30 cellular contexts compared by ENCODE assay signal in the genomic region with DNA sequence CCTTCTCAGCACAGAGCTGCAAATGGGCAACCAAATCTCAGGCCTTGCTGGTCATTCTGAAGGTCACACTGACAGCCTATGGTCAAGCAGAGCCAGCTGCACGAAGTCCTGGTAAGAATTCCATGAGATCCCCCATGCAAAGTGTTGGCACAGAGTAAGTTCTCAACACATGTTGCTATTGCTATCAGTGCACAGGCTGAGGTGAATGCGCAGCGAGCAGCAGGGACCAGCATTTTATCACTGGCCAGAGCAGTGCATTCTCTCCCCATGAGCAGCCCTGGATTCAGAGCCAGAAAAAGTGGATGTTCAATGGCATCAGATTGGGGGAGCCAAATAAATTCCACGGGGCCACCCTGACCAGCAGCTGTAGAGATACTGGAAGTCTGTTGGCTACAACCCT.
"Had no signal": no experiment of that assay in that cellular context is flagged by ENCODE, and none has a peak within 500 bp of the region (broad histone marks: within the 10 kb centered on the region; RNA-seq: fewer than 3 reads in every experiment).

No MANE protein-coding gene starts in this region.

- ATAC-seq: left colon; left lung; lower lobe of right lung; natural killer cell; right cardiac atrium; stimulated activated memory B cell treated with anti-CD40 and anti-IgM and Interleukin-4, amounts not matched to agents 10 μg/mL and 1 μg/mL and 100 μg/mL, for 72 hours; stimulated activated naive CD8-positive, alpha-beta T cell treated with anti-CD3 and anti-CD28 coated beads, Interleukin-15, amount 100 ng/mL, for 72 hours had no signal

- H3K27me3 ChIP-seq: left lung, neural progenitor cell, ovary, tibial nerve, upper lobe of left lung, vagina had no signal

- H3K27ac ChIP-seq: left lung, lower lobe of right lung, neural progenitor cell, neutrophil, ovary, prostate gland, tibial nerve, upper lobe of left lung, vagina had no signal

- FAIRE-seq: islet of Langerhans, kidney had no signal

- H3K4me2 ChIP-seq: neural progenitor cell, smooth muscle cell had no signal

- DNase-seq: hypothalamus; immature natural killer cell; kidney; left colon; left lung; lower lobe of right lung; naive B cell; natural killer cell; nephron progenitor cell; occipital lobe; ovary; posterior cingulate gyrus; retina; right cardiac atrium; stimulated activated CD4-positive, alpha-beta T cell treated with anti-CD3 and anti-CD28 coated beads, Interleukin-1b, Interleukin-23, amount 100 ng/mL, for 48 hours; stimulated activated CD4-positive, alpha-beta T cell treated with anti-CD3 and anti-CD28 coated beads, Interleukin-2, amount 100 ng/mL, for 48 hours; stimulated activated CD4-positive, alpha-beta T cell treated with anti-CD3 and anti-CD28 coated beads, Interleukin-4, amount 100 ng/mL, for 4 hours; stimulated activated CD8-positive, alpha-beta memory T cell treated with anti-CD3 and anti-CD28 coated beads, Interleukin-4, amount 100 ng/mL, for 48 hours; stimulated activated naive CD4-positive, alpha-beta T cell treated with Interleukin-2 at 50 U/mL for 16 hours; stimulated activated naive CD8-positive, alpha-beta T cell treated with anti-CD3 and anti-CD28 coated beads, Interleukin-15, amount 100 ng/mL, for 72 hours; substantia nigra; upper lobe of left lung had no signal

- H3K4me1 ChIP-seq: left lung, lower lobe of right lung, neural progenitor cell, prostate gland, tibial nerve, upper lobe of left lung, vagina had no signal

- H3K9ac ChIP-seq: neural progenitor cell had no signal

- H3K9me3 ChIP-seq: left lung, lower lobe of right lung, neutrophil, ovary, prostate gland, tibial nerve, upper lobe of left lung, vagina had no signal

- H3K4me3 ChIP-seq: left lung, lower lobe of right lung, neural progenitor cell, ovary, prostate gland, smooth muscle cell, tibial nerve, upper lobe of left lung, vagina had no signal

- H3K36me3 ChIP-seq: left lung, lower lobe of right lung, neural progenitor cell, neutrophil, ovary, prostate gland, tibial nerve, upper lobe of left lung, vagina had no signal

- H2AFZ ChIP-seq: neural progenitor cell had no signal
